8 cellular contexts compared by ENCODE assay signal in the genomic region with DNA sequence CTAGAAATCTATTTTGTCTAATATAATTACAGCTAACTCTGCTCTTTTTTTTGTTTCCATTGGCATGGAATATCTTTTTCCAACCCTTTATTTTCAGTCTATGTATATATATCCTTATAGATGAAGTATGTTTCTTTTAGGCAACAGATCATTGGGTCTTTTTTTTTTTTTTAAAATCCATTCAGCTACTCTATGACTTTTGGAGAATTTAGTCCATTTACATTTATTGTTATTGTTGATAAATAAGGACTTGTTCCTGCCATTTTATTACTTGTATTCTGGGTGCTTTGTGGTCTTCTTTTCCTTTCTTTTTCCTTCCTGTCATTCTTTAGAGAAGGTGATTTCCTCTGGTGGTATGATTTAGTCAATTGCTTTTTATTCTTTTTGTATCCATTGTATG.
"Had no signal": no experiment of that assay in that cellular context is flagged by ENCODE, and none has a peak within 500 bp of the region (broad histone marks: within the 10 kb centered on the region; RNA-seq: fewer than 3 reads in every experiment).

No MANE protein-coding gene starts in this region.

- DNase-seq: GDM1, GF-D8 had no signal

- ATAC-seq: GM12878 had no signal

- H3K4me3 ChIP-seq: GM12878 had no signal

- FAIRE-seq: G401.6, GM12878, GM12891, GM12892, GM18507, GM19239 had no signal
